ENCODE assay signal across 11 cellular contexts in genomic region chr19:10780368-10780767, GRCh38. TPM values are rescaled to one million over a fixed set of nuclear protein-coding genes. Genes with fewer than 3 reads are reported as not detected.
A peak's percentile ranks its signal among the peaks of the same experiment; 100 is the strongest.
DNase-seq lines count a peak whose midpoint lies in the region; ATAC-seq and TF ChIP-seq lines count a peak whose summit lies in the region.
"Had no signal": no experiment of that assay in that cellular context is flagged by ENCODE, and none has a peak within 500 bp of the region (broad histone marks: within the 10 kb centered on the region; RNA-seq: fewer than 3 reads in every experiment).

No MANE protein-coding gene starts in this region.

- WGBS in lung, 2 donors = 43 to 56% methylated on average over 6 of the region's 6 CpGs
- WGBS in thymus = 95% methylated on average over 6 of the region's 6 CpGs

- H3K4me1 Mint-ChIP-seq in T-helper 1 cell treated with Interleukin-12 subunit alpha and Interleukin-12 subunit beta and Interleukin-4 antibody, amounts not matched to agents 30 μg/mL and 1 μg/mL, for 36 hours (ENCODE audit: low read depth) = peaks cover 35% of the 10 kb centered on the region
- peaks cover 19 to 23% of the 10 kb centered on the region in 2 donors for H3K4me1 Mint-ChIP-seq in immature natural killer cell

- H3K27ac Mint-ChIP-seq in T-helper 1 cell treated with Interleukin-12 subunit alpha and Interleukin-12 subunit beta and Interleukin-4 antibody, amounts not matched to agents 30 μg/mL and 1 μg/mL, for 36 hours = peak overlapping the region; percentile 72
- peak overlapping the region in 3 of 6 donors; percentile 23 to 59 (median 34) for H3K27ac Mint-ChIP-seq in immature natural killer cell

- peaks cover 59% of the 10 kb centered on the region for H3K36me3 Mint-ChIP-seq in T-helper 1 cell treated with Interleukin-12 subunit alpha and Interleukin-12 subunit beta and Interleukin-4 antibody, amounts not matched to agents 30 μg/mL and 1 μg/mL, for 36 hours (ENCODE audit: low read depth)
- peaks cover 14 to 37% (median 21%) of the 10 kb centered on the region in 3 donors for H3K36me3 Mint-ChIP-seq in immature natural killer cell

- DNase-seq in T-helper 1 cell (no peak), caudate nucleus (lab: John Stamatoyannopoulos, UW) (peak in 32 of 61 donors; percentile 6 to 83 (median 34)), lung (ENCODE audit: low spot score) (peak; percentile 65), GM13977 (ENCODE audit: low spot score) (no peak), immature natural killer cell (no peak)
- DNase-seq: activated CD4-positive, alpha-beta T cell treated with anti-CD3 and anti-CD28 coated beads, Interleukin-2, amount 50 U/mL, for 1 hour; hippocampal formation had no signal

- H3K9me3 Mint-ChIP-seq in T-helper 1 cell treated with Interleukin-12 subunit alpha and Interleukin-12 subunit beta and Interleukin-4 antibody, amounts not matched to agents 30 μg/mL and 1 μg/mL, for 36 hours = no peaks in the 10 kb centered on the region
- H3K9me3 Mint-ChIP-seq in immature natural killer cell = no peaks in the 10 kb centered on the region

- H3K36me3 ChIP-seq in lung (ENCODE audit: control insufficient read depth in 2 of 2, insufficient read depth in 2 of 2, low read length in 2 of 2) (peaks cover 10 to 51% of the 10 kb centered on the region in 2 donors), thymus (ENCODE audit: control insufficient read depth, insufficient read depth) (peaks cover 84% of the 10 kb centered on the region)

- H3K9me3 ChIP-seq in lung (ENCODE audit: control insufficient read depth in 2 of 2, insufficient read depth in 1 of 2, low read length in 1 of 2) (no peaks in the 10 kb centered on the region), thymus (ENCODE audit: control insufficient read depth) (no peaks in the 10 kb centered on the region)

- ATAC-seq in lung (ENCODE audit: insufficient read depth, low FRiP score) (peak; percentile 72), GM19328 (IDR thresholded peaks at IDR 0.05; ENCODE audit: unreplicated experiment) (no peak)

- H3K4me3 ChIP-seq in lung (no peak overlapping the region), thymus (ENCODE audit: low read length) (no peak overlapping the region)

- H3K27me3 Mint-ChIP-seq in T-helper 1 cell treated with Interleukin-12 subunit alpha and Interleukin-12 subunit beta and Interleukin-4 antibody, amounts not matched to agents 30 μg/mL and 1 μg/mL, for 36 hours (ENCODE audit: low read depth) = no peaks in the 10 kb centered on the region
- H3K27me3 Mint-ChIP-seq in immature natural killer cell (ENCODE audit: low read depth in 3 of 3) = peaks cover 0 to 6% (median 5%) of the 10 kb centered on the region in 3 donors

- no peak for TF ChIP-seq CTCF in lung (IDR thresholded peaks at IDR 0.05; ENCODE audit: control extremely low read depth, extremely low read depth)
- no peak for TF ChIP-seq CTCF in GM13977 (IDR thresholded peaks at IDR 0.05; ENCODE audit: extremely low read depth, insufficient read depth, missing control alignments)

- H3K27ac ChIP-seq in caudate nucleus (ENCODE audit: low read depth, low read length) (peak overlapping the region; percentile 74), lung (ENCODE audit: low read depth in 1 of 2, low read length in 1 of 2) (peak overlapping the region; percentile 58 to 62), thymus (ENCODE audit: low read depth) (peak overlapping the region; percentile 58)
- H3K27ac ChIP-seq: 22Rv1 had no signal

- no peak overlapping the region for H3K4me3 Mint-ChIP-seq in T-helper 1 cell treated with Interleukin-12 subunit alpha and Interleukin-12 subunit beta and Interleukin-4 antibody, amounts not matched to agents 30 μg/mL and 1 μg/mL, for 36 hours
- H3K4me3 Mint-ChIP-seq in immature natural killer cell = no peak overlapping the region

- in situ Hi-C loops in GM13977 (cut with MboI; ENCODE audit: low pct_unique_long_range_greater_than_20kb, low sequenced_read_pairs, unreplicated experiment) = no loop called here

- H3K27me3 ChIP-seq in lung (ENCODE audit: control insufficient read depth, insufficient read depth) (no peaks in the 10 kb centered on the region), thymus (ENCODE audit: control insufficient read depth, insufficient read depth) (no peaks in the 10 kb centered on the region)

- H3K4me1 ChIP-seq in lung (ENCODE audit: control insufficient read depth in 2 of 2, insufficient read depth in 2 of 2, low read length in 2 of 2) (no peaks in the 10 kb centered on the region), thymus (ENCODE audit: control insufficient read depth, insufficient read depth, low read length) (no peaks in the 10 kb centered on the region)

RNA-seq across cellular contexts. Expression of gene TMED1, which starts 55.6 kb away (rescaled TPM):
- 10 to 100 TPM; 30.6 to 37.2 TPM for total RNA-seq in lung
- polyA plus RNA-seq in lung (10 to 100 TPM; 25.8 to 49.8 TPM), thymus (19.4 TPM), immature natural killer cell (100 to 1,000 TPM in 1 of 3 donors, 10 to 100 TPM in 2; 60.1 to 103 (median 88.5) TPM)

Comparison
In these comparisons a context has a peak if more than half of its experiments do, and no peak if none do; other contexts are left out.
1. DNase-seq: peak in caudate nucleus (32 of 61) and lung (single experiment); none in T-helper 1 cell (0 of 5), GM13977 (single experiment) and immature natural killer cell (0 of 3).
2. Peak in every context shown above with its lines, with median percentiles within 50 percentile points of each other: H3K27ac ChIP-seq.